Comparison of ENCODE assay signal across 9 cellular contexts in the genomic region with DNA sequence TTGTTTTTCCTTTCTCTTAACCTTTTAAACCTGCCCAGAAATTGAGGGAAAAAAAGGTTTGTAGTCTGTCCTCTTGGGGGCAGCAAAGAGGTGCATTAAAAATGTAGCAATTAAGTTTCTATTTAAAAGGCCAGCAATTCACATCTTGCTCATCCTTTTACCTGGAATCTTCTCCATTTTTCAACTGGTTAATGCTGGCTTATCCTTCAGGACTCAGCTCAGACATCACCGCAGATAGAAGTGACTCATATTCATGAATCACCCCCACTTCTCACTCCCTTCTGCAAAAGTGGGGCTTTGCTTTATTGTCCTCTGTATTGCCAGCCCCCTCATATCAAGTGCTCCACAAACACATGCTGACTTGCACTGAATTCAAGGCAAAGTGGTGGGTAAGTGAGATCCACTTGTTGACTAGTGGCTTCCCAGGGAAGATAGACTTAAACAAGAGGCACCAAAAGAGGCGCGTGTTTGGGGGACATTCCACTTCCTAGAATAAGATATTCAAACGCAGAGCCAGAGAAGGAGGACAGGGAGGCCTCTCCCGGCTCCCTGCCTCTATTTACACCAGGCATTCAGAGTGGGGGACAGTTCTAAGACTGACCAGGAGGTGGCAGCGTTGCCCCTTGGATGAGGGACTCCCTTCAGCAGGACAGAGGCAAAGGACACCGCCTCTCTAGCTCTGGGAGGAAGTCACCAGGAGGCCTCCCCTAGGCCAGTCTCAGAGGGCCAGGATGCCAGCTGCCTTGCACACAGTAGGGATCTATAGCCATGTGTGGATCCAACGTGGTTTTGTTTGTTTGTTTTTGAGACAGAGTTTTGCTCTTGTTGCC. TPM values are rescaled to one million over a fixed set of nuclear protein-coding genes. Genes with fewer than 3 reads are reported as not detected.
A peak's percentile ranks its signal among the peaks of the same experiment; 100 is the strongest.
DNase-seq lines count a peak whose midpoint lies in the region; ATAC-seq, FAIRE-seq and TF ChIP-seq lines count a peak whose summit lies in the region.
"Had no signal": no experiment of that assay in that cellular context is flagged by ENCODE, and none has a peak within 500 bp of the region (broad histone marks: within the 10 kb centered on the region; RNA-seq: fewer than 3 reads in every experiment).

No MANE protein-coding gene starts in this region.

- no peak for FAIRE-seq in RCC 7860 (lab: Jason Lieb, UNC)

- no peaks in the 10 kb centered on the region for H3K27me3 ChIP-seq in CD4-positive, CD25-positive, alpha-beta regulatory T cell (ENCODE audit: control insufficient read depth, insufficient read depth, low read length)
- no peaks in the 10 kb centered on the region for H3K27me3 ChIP-seq in KMS-11 (ENCODE audit: insufficient read depth, low read depth)
- H3K27me3 ChIP-seq in neural cell (ENCODE audit: insufficient read depth, low read depth, low read length) = no peaks in the 10 kb centered on the region
- no peaks in the 10 kb centered on the region for H3K27me3 ChIP-seq in stomach

- no peaks in the 10 kb centered on the region for H3K79me2 ChIP-seq in KMS-11 (ENCODE audit: insufficient read depth, low read depth)
- no peaks in the 10 kb centered on the region for H3K79me2 ChIP-seq in neural cell (replicated peaks; ENCODE audit: insufficient read depth, low read length)

- peaks cover 36% of the 10 kb centered on the region for H3K4me1 ChIP-seq in CD4-positive, CD25-positive, alpha-beta regulatory T cell (ENCODE audit: control insufficient read depth, insufficient read depth, low read length, poor library complexity, severe bottlenecking)
- H3K4me1 ChIP-seq in KMS-11 (ENCODE audit: low read depth, poor library complexity, severe bottlenecking) (peaks cover 7% of the 10 kb centered on the region), stomach (peaks cover 0 to 30% (median 17%) of the 10 kb centered on the region in 4 donors)

- no peaks in the 10 kb centered on the region for H3K9me2 ChIP-seq in neural cell (ENCODE audit: insufficient read depth, low read length)

- peak; percentile 90 for TF ChIP-seq RAD21 in neural cell (conservative IDR thresholded peaks at IDR 0.05)

- WGBS in stomach, 5 donors = 5 to 13% (median 9%) methylated on average over 6 to 8 of the region's 8 CpGs

- no peaks in the 10 kb centered on the region for H3K9me3 ChIP-seq in CD4-positive, CD25-positive, alpha-beta regulatory T cell (ENCODE audit: control insufficient read depth in 2 of 2, low read length in 2 of 2)
- H3K9me3 ChIP-seq in neural cell (ENCODE audit: low read length) (no peaks in the 10 kb centered on the region), stomach (no peaks in the 10 kb centered on the region)

- peak overlapping the region in 2 of 4 donors; percentile 7 to 16 for H3K4me3 Mint-ChIP-seq in CD4-positive, CD25-positive, alpha-beta regulatory T cell

- TF ChIP-seq EP300 in neural cell (conservative IDR thresholded peaks at IDR 0.05; ENCODE audit: poor library complexity, severe bottlenecking) = no peak
- no peak for TF ChIP-seq EP300 in stomach (IDR thresholded peaks at IDR 0.05)

- H3K27me3 Mint-ChIP-seq in CD4-positive, CD25-positive, alpha-beta regulatory T cell = no peaks in the 10 kb centered on the region

- no peak overlapping the region for H3K4me3 ChIP-seq in CD4-positive, CD25-positive, alpha-beta regulatory T cell (ENCODE audit: low read depth, low read length)
- H3K4me3 ChIP-seq in KMS-11 (IDR thresholded peaks at IDR 0.05; ENCODE audit: insufficient read depth, low read depth, low read length) (no peak overlapping the region), fibroblast of pulmonary artery (replicated peaks; ENCODE audit: low read depth, low read length) (no peak overlapping the region), neural cell (ENCODE audit: low read length) (no peak overlapping the region), stomach (no peak overlapping the region)

- H4K20me1 ChIP-seq in KMS-11 (ENCODE audit: insufficient read depth) = no peaks in the 10 kb centered on the region
- H4K20me1 ChIP-seq in neural cell (ENCODE audit: insufficient read depth) = no peaks in the 10 kb centered on the region

- ATAC-seq in CD4-positive, CD25-positive, alpha-beta regulatory T cell (ENCODE audit: low read depth in 2 of 2) = peak; percentile 81 to 83

- no peak overlapping the region for H3K27ac ChIP-seq in CD4-positive, CD25-positive, alpha-beta regulatory T cell (ENCODE audit: insufficient read depth, low read length, poor library complexity, severe bottlenecking)
- H3K27ac ChIP-seq in KMS-11 = no peak overlapping the region
- no peak overlapping the region for H3K27ac ChIP-seq in neural cell (ENCODE audit: low read length)
- peak overlapping the region in 4 of 5 donors; percentile 25 to 70 (median 46) for H3K27ac ChIP-seq in stomach

- peak overlapping the region; percentile 54 to 67 (median 63) for H3K27ac Mint-ChIP-seq in CD4-positive, CD25-positive, alpha-beta regulatory T cell

- intact Hi-C loops in stomach (cut with DNase I; ENCODE audit: low total_unique reads) = loop anchor here (5.0 to 10.0 kb wide), 2 partner anchors 318 to 700 kb away; a partner anchor contains a TSS

- TF ChIP-seq CTCF in GM20000 (IDR thresholded peaks at IDR 0.05; ENCODE audit: extremely low read depth, missing control alignments) = peak; percentile 78
- peak; percentile 94 for TF ChIP-seq CTCF in KMS-11 (conservative IDR thresholded peaks at IDR 0.05; ENCODE audit: low read depth, low read length)
- peak; percentile 67 for TF ChIP-seq CTCF in fibroblast of pulmonary artery (IDR thresholded peaks at IDR 0.05; ENCODE audit: low read length, missing control alignments)
- TF ChIP-seq CTCF in neural cell (IDR thresholded peaks at IDR 0.05; ENCODE audit: poor library complexity, severe bottlenecking) = peak; percentile 82
- TF ChIP-seq CTCF in stomach (IDR thresholded peaks at IDR 0.05) = peak in 6 of 7 experiments; percentile 25 to 97 (median 89)

- H3K36me3 Mint-ChIP-seq in CD4-positive, CD25-positive, alpha-beta regulatory T cell = no peaks in the 10 kb centered on the region

- H3K9me3 Mint-ChIP-seq in CD4-positive, CD25-positive, alpha-beta regulatory T cell = no peaks in the 10 kb centered on the region

- H3K4me2 ChIP-seq in KMS-11 (peak overlapping the region; percentile 48), neural cell (ENCODE audit: low read length) (no peak overlapping the region)

- DNase-seq in CD4-positive, CD25-positive, alpha-beta regulatory T cell = peak; percentile 50 to 91 (median 67)
- DNase-seq in GM20000 (ENCODE audit: low spot score) (peak; percentile 79), RCC 7860 (ENCODE audit: low spot score) (peak; percentile 54), activated T-helper 1 cell treated with Interleukin-2 at 50 U/mL for 16 hours (ENCODE audit: low read depth) (peak; percentile 55), fibroblast of pulmonary artery (ENCODE audit: low read depth) (peak; percentile 72), stomach (peak; percentile 93)

- H3F3A ChIP-seq in neural cell (ENCODE audit: insufficient read depth, low read length, poor library complexity, severe bottlenecking) = no peaks in the 10 kb centered on the region

- H3K9ac ChIP-seq in KMS-11 = no peak overlapping the region
- no peak overlapping the region for H3K9ac ChIP-seq in neural cell (ENCODE audit: low read length)

- no peak for TF ChIP-seq POLR2A in stomach (IDR thresholded peaks at IDR 0.05)

- H3K36me3 ChIP-seq in CD4-positive, CD25-positive, alpha-beta regulatory T cell (ENCODE audit: control insufficient read depth, insufficient read depth, low read length) = no peaks in the 10 kb centered on the region
- H3K36me3 ChIP-seq in KMS-11 (ENCODE audit: insufficient read depth) = no peaks in the 10 kb centered on the region
- H3K36me3 ChIP-seq in neural cell (ENCODE audit: insufficient read depth, low read length) = no peaks in the 10 kb centered on the region
- H3K36me3 ChIP-seq in stomach = no peaks in the 10 kb centered on the region

- H2AFZ ChIP-seq in KMS-11 (ENCODE audit: low read depth) (peak overlapping the region; percentile 67), neural cell (ENCODE audit: low read depth, low read length) (no peak overlapping the region)

- H3K4me1 Mint-ChIP-seq in CD4-positive, CD25-positive, alpha-beta regulatory T cell = peaks cover 0 to 50% (median 21%) of the 10 kb centered on the region in 4 donors

TF ChIP-seq in neural cell, 6 proteins besides CTCF, POLR2A, EP300 and RAD21:
- TF ChIP-seq EZH2 (IDR thresholded peaks at IDR 0.05; ENCODE audit: borderline replicate concordance, insufficient read depth, low read length, poor library complexity, severe bottlenecking) = no peak
- peak; percentile 89 for TF ChIP-seq SMC3 (conservative IDR thresholded peaks at IDR 0.05; ENCODE audit: poor library complexity)

RNA-seq across cellular contexts. Expression of a gene that starts 23.2 kb away (rescaled TPM):
- total RNA-seq in CD4-positive, CD25-positive, alpha-beta regulatory T cell = not detected
- under 1 TPM in 1 of 4 donors, not detected in 3; 0.28 TPM for polyA plus RNA-seq in CD4-positive, CD25-positive, alpha-beta regulatory T cell
- polyA plus RNA-seq in neural cell = not detected in 2 replicates
- polyA minus RNA-seq in neural cell = 0.24 TPM in 1 of 2 replicates, not detected in the other
- total RNA-seq in stomach = 1 to 10 TPM in 1 of 5 donors, not detected in 4; 1.7 TPM
- polyA plus RNA-seq in stomach = under 1 TPM in 2 of 3 donors, not detected in 1; 0.03 to 0.12 TPM
- total RNA-seq: T-helper 2 cell treated with Interferon-gamma antibody and Interleukin-4, amounts not matched to agents 100 ng/mL and 5 ng/mL, for 36 hours had no signal

Comparison
In these comparisons a context has a peak if more than half of its experiments do, and no peak if none do; other contexts are left out.
1. H3K27ac ChIP-seq: peak in stomach (4 of 5); none in CD4-positive, CD25-positive, alpha-beta regulatory T cell (single experiment), KMS-11 (single experiment) and neural cell (single experiment).
2. Peak in every context shown above with its lines, with median percentiles within 50 percentile points of each other: DNase-seq and CTCF ChIP-seq.